15 cellular contexts compared by ENCODE assay signal in the genomic region with DNA sequence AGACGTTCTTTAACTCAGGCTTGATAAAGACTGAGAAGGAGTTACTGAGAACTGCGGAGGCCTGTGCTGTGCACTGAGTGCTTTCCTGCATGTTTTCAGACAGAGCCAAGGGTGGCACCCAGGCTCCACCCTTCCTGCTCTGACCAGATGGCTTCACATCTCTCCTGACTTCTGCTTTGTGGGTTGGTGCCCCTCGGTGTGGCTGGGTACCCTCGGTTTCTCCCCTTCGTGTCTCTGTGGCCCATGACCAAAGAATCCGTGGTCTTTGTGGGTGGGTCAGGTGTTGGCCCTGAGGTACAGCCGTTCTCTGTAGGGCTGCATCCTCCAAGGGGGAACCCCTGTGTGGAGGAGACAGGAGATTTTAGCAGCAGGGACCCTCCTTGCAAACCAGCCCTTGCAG. TPM values are rescaled to one million over a fixed set of nuclear protein-coding genes. Genes with fewer than 3 reads are reported as not detected.
A peak's percentile ranks its signal among the peaks of the same experiment; 100 is the strongest.
DNase-seq lines count a peak whose midpoint lies in the region; ATAC-seq and TF ChIP-seq lines count a peak whose summit lies in the region.
"Had no signal": no experiment of that assay in that cellular context is flagged by ENCODE, and none has a peak within 500 bp of the region (broad histone marks: within the 10 kb centered on the region; RNA-seq: fewer than 3 reads in every experiment).

No MANE protein-coding gene starts in this region.

- TF ChIP-seq POLR2A in adrenal gland (IDR thresholded peaks at IDR 0.05), result no peak

- H3K36me3 ChIP-seq in BLaER1 treated with 17β-estradiol and CSF1 and Interleukin-3, amounts not matched to agents 10 nM and 100 nM, result no peaks in the 10 kb centered on the region
- H3K36me3 ChIP-seq in adrenal gland (replicated peaks in 1 of 2) (no peaks in the 10 kb centered on the region), mucosa of descending colon (ENCODE audit: low read depth) (no peaks in the 10 kb centered on the region)
- H3K36me3 ChIP-seq: MG63, Peyer's patch had no signal

- no peak overlapping the region for H3K4me3 ChIP-seq in BLaER1 treated with 17β-estradiol and CSF1 and Interleukin-3, amounts not matched to agents 10 nM and 100 nM
- H3K4me3 ChIP-seq in adrenal gland (no peak overlapping the region), mucosa of descending colon (no peak overlapping the region)
- H3K4me3 ChIP-seq: MG63, Peyer's patch had no signal

- H3K27me3 Mint-ChIP-seq in IgD-negative memory B cell, result no peaks in the 10 kb centered on the region
- peaks cover 0 to 2% of the 10 kb centered on the region in 2 donors for H3K27me3 Mint-ChIP-seq in natural killer cell treated with Interleukin-12 subunit alpha and Interleukin-12 subunit beta and Interleukin-15 and Interleukin-18, amount 100 ng/mL, for 72 hours
- peaks cover 56% of the 10 kb centered on the region for H3K27me3 Mint-ChIP-seq in progenitor cell of endocrine pancreas

- H3K4me2 ChIP-seq in BLaER1 treated with 17β-estradiol and CSF1 and Interleukin-3, amounts not matched to agents 10 nM and 100 nM, result peak overlapping the region; percentile 29 to 70 (median 49)

- 0 out of 22 replicates have a peak overlapping the region, but pooled peaks of 1 of the 11 experiments have one; percentile 2 for H3K9ac ChIP-seq in BLaER1 treated with 17β-estradiol and CSF1 and Interleukin-3, amounts not matched to agents 10 nM and 100 nM

- H4K20me1 ChIP-seq in BLaER1 treated with 17β-estradiol and CSF1 and Interleukin-3, amounts not matched to agents 10 nM and 100 nM, result 0 out of 22 replicates have a peak, but pooled peaks cover 0 to 22% (median 0%) of the 10 kb centered on the region in 11 experiments

- 60 to 81% (median 68%) methylated on average over 4 to 7 of the region's 7 CpGs for WGBS in adrenal gland, 4 donors

- H3K4me1 Mint-ChIP-seq in IgD-negative memory B cell (peaks cover 17 to 33% (median 22%) of the 10 kb centered on the region in 3 donors), progenitor cell of endocrine pancreas (ENCODE audit: low read depth) (peaks cover 2% of the 10 kb centered on the region)
- H3K4me1 Mint-ChIP-seq in natural killer cell treated with Interleukin-12 subunit alpha and Interleukin-12 subunit beta and Interleukin-15 and Interleukin-18, amount 100 ng/mL, for 72 hours (ENCODE audit: low read depth in 2 of 2), result peaks cover 21 to 22% of the 10 kb centered on the region in 2 donors

- intact Hi-C loops in adrenal gland (cut with DNase I), result no loop called here
- intact Hi-C loops in mucosa of descending colon (cut with DNase I, micrococcal nuclease), result no loop called here

- H3K27ac ChIP-seq in BLaER1 treated with 17β-estradiol and CSF1 and Interleukin-3, amounts not matched to agents 10 nM and 100 nM, result no peak overlapping the region
- peak overlapping the region in 3 of 5 donors; percentile 85 to 96 (median 90) for H3K27ac ChIP-seq in adrenal gland
- H3K27ac ChIP-seq: Peyer's patch had no signal

- peak; percentile 31 to 55 for ATAC-seq in natural killer cell treated with Interleukin-12 subunit alpha and Interleukin-12 subunit beta and Interleukin-15 and Interleukin-18, amount 100 ng/mL, for 72 hours
- ATAC-seq in mucosa of descending colon, result no peak

- DNase-seq in adrenal gland (no peak), mucosa of descending colon (no peak), progenitor cell of endocrine pancreas (ENCODE audit: low spot score, unreplicated experiment) (no peak), NK-92 (lab: John Stamatoyannopoulos, UW; ENCODE audit: unreplicated experiment) (no peak)
- no peak for DNase-seq in natural killer cell treated with Interleukin-12 subunit alpha and Interleukin-12 subunit beta and Interleukin-15 and Interleukin-18, amount 100 ng/mL, for 72 hours (ENCODE audit: low spot score)
- no peak for DNase-seq in activated CD8-positive, alpha-beta memory T cell treated with anti-CD3 and anti-CD28 coated beads for 24 hours
- DNase-seq: NCI-H1105 treated with DMSO at 0.1 percent for 48 hours, NCI-H187 treated with DMSO at 0.1 percent for 48 hours, SHP77 treated with DMSO at 0.1 percent for 48 hours had no signal

- peaks cover 0 to 5% (median 5%) of the 10 kb centered on the region in 3 donors for H3K9me3 Mint-ChIP-seq in IgD-negative memory B cell
- H3K9me3 Mint-ChIP-seq in natural killer cell treated with Interleukin-12 subunit alpha and Interleukin-12 subunit beta and Interleukin-15 and Interleukin-18, amount 100 ng/mL, for 72 hours, result no peaks in the 10 kb centered on the region
- H3K9me3 Mint-ChIP-seq in progenitor cell of endocrine pancreas (ENCODE audit: low read depth), result peaks cover 4% of the 10 kb centered on the region

- H3K4me3 Mint-ChIP-seq in IgD-negative memory B cell (peak overlapping the region in 3 of 4 donors; percentile 21 to 82 (median 66)), progenitor cell of endocrine pancreas (ENCODE audit: low read depth) (no peak overlapping the region)
- H3K4me3 Mint-ChIP-seq in natural killer cell treated with Interleukin-12 subunit alpha and Interleukin-12 subunit beta and Interleukin-15 and Interleukin-18, amount 100 ng/mL, for 72 hours, result peak overlapping the region; percentile 3

- H3K9me3 ChIP-seq in BLaER1 treated with 17β-estradiol and CSF1 and Interleukin-3, amounts not matched to agents 10 nM and 100 nM (replicated peaks in 1 of 11), result peaks cover 8 to 13% (median 10%) of the 10 kb centered on the region in 11 experiments; a peak in 21 of 22 replicates
- H3K9me3 ChIP-seq in adrenal gland (replicated peaks in 1 of 3), result no peaks in the 10 kb centered on the region
- H3K9me3 ChIP-seq in mucosa of descending colon, result peaks cover 6% of the 10 kb centered on the region
- H3K9me3 ChIP-seq: MG63, Peyer's patch had no signal

- TF ChIP-seq CTCF in adrenal gland (IDR thresholded peaks at IDR 0.05) (no peak), mucosa of descending colon (IDR thresholded peaks at IDR 0.05) (no peak), progenitor cell of endocrine pancreas (IDR thresholded peaks at IDR 0.05; ENCODE audit: unreplicated experiment) (no peak)

- H3K27me3 ChIP-seq in BLaER1 treated with 17β-estradiol and CSF1 and Interleukin-3, amounts not matched to agents 10 nM and 100 nM, result no peaks in the 10 kb centered on the region
- H3K27me3 ChIP-seq in adrenal gland, result no peaks in the 10 kb centered on the region
- H3K27me3 ChIP-seq: MG63, Peyer's patch had no signal

- H3K36me3 Mint-ChIP-seq in IgD-negative memory B cell, result no peaks in the 10 kb centered on the region
- H3K36me3 Mint-ChIP-seq in natural killer cell treated with Interleukin-12 subunit alpha and Interleukin-12 subunit beta and Interleukin-15 and Interleukin-18, amount 100 ng/mL, for 72 hours, result no peaks in the 10 kb centered on the region
- H3K36me3 Mint-ChIP-seq in progenitor cell of endocrine pancreas (ENCODE audit: insufficient read depth), result no peaks in the 10 kb centered on the region

- H3K27ac Mint-ChIP-seq in IgD-negative memory B cell, result peak overlapping the region in 2 of 3 donors; percentile 1 to 50
- no peak overlapping the region for H3K27ac Mint-ChIP-seq in natural killer cell treated with Interleukin-12 subunit alpha and Interleukin-12 subunit beta and Interleukin-15 and Interleukin-18, amount 100 ng/mL, for 72 hours
- no peak overlapping the region for H3K27ac Mint-ChIP-seq in progenitor cell of endocrine pancreas

- peaks cover 13 to 38% (median 20%) of the 10 kb centered on the region in 10 experiments for H3K4me1 ChIP-seq in BLaER1 treated with 17β-estradiol and CSF1 and Interleukin-3, amounts not matched to agents 10 nM and 100 nM
- H3K4me1 ChIP-seq in adrenal gland (replicated peaks in 1 of 2) (peaks cover 24 to 27% of the 10 kb centered on the region in 2 donors), mucosa of descending colon (ENCODE audit: low read depth) (no peaks in the 10 kb centered on the region)

RNA-seq across cellular contexts. Expression of gene GRIK4, which starts 34.3 kb away (rescaled TPM):
- polyA plus RNA-seq in IgD-negative memory B cell, result not detected
- total RNA-seq in adrenal gland, result 1 to 10 TPM; 2.0 to 4.8 (median 3.9) TPM
- 1 to 10 TPM in 2 of 3 donors, under 1 TPM in 1; 0.97 to 1.3 (median 1.2) TPM for polyA plus RNA-seq in adrenal gland
- 1 to 10 TPM; 1.4 to 1.8 TPM for total RNA-seq in natural killer cell treated with Interleukin-12 subunit alpha and Interleukin-12 subunit beta and Interleukin-15 and Interleukin-18, amount 100 ng/mL, for 72 hours
- under 1 TPM in 2 of 3 donors, not detected in 1; 0.36 to 0.51 TPM for total RNA-seq in mucosa of descending colon
- 0.13 TPM in 1 of 2 replicates, not detected in the other for total RNA-seq in progenitor cell of endocrine pancreas
- total RNA-seq: NCI-H460 had no signal
- polyA plus RNA-seq: BJ had no signal

Comparison
In these comparisons a context has a peak if more than half of its experiments do, and no peak if none do; other contexts are left out.
1. H3K27ac ChIP-seq: peak in adrenal gland (3 of 5); none in BLaER1 treated with 17β-estradiol and CSF1 and Interleukin-3, amounts not matched to agents 10 nM and 100 nM (0 of 11).
2. H3K27ac Mint-ChIP-seq: peak in IgD-negative memory B cell (2 of 3); none in natural killer cell treated with Interleukin-12 subunit alpha and Interleukin-12 subunit beta and Interleukin-15 and Interleukin-18, amount 100 ng/mL, for 72 hours (0 of 2) and progenitor cell of endocrine pancreas (single experiment).